Comparison of ENCODE assay signal across 29 cellular contexts in genomic region chr6:166203003-166203640, GRCh38. TPM values are rescaled to one million over a fixed set of nuclear protein-coding genes. Genes with fewer than 3 reads are reported as not detected.
DNase-seq lines count a peak whose midpoint lies in the region; ATAC-seq and TF ChIP-seq lines count a peak whose summit lies in the region.
"Had no signal": no experiment of that assay in that cellular context is flagged by ENCODE, and none has a peak within 500 bp of the region (broad histone marks: within the 10 kb centered on the region; RNA-seq: fewer than 3 reads in every experiment).

No MANE protein-coding gene starts in this region.

- H3K4me1 Mint-ChIP-seq in natural killer cell treated with Interleukin-12 subunit alpha and Interleukin-12 subunit beta and Interleukin-15 and Interleukin-18, amount 100 ng/mL, for 72 hours (ENCODE audit: low read depth in 2 of 2): no peaks in the 10 kb centered on the region

- no peaks in the 10 kb centered on the region for H3K9me3 Mint-ChIP-seq in natural killer cell treated with Interleukin-12 subunit alpha and Interleukin-12 subunit beta and Interleukin-15 and Interleukin-18, amount 100 ng/mL, for 72 hours
- H3K9me3 Mint-ChIP-seq: activated T-cell treated with anti-CD3 and anti-CD28 coated beads, Interleukin-2, amount 50 U/mL, for 4 hours; CD4-positive, CD25-positive, alpha-beta regulatory T cell; nephron; stimulated activated naive CD8-positive, alpha-beta T cell treated with anti-CD3 and anti-CD28 coated beads, Interleukin-15, amount 100 ng/mL, for 72 hours had no signal

- peaks cover 0 to 42% (median 0%) of the 10 kb centered on the region in 3 experiments for H3K27me3 ChIP-seq in neuronal stem cell (ENCODE audit: control insufficient read depth in 3 of 3, insufficient read depth in 3 of 3, low read depth in 1 of 3, low read length in 3 of 3)
- H3K27me3 ChIP-seq: breast epithelium, thyroid gland had no signal

- no peak overlapping the region for H3K14ac ChIP-seq in neuronal stem cell (ENCODE audit: low read length)

- TF ChIP-seq POLR2A in GM18505 (IDR thresholded peaks at IDR 0.05; ENCODE audit: borderline replicate concordance, extremely low read depth, insufficient read depth, insufficient read length): no peak

- H3K23ac ChIP-seq in neuronal stem cell (ENCODE audit: low read depth, low read length, poor library complexity): no peak overlapping the region

- H2AFZ ChIP-seq in neuronal stem cell (ENCODE audit: low read length): no peak overlapping the region

- H3K18ac ChIP-seq in neuronal stem cell (ENCODE audit: low read length): no peak overlapping the region

- no peaks in the 10 kb centered on the region for H3K36me3 ChIP-seq in neuronal stem cell (replicated peaks in 1 of 2; ENCODE audit: control insufficient read depth in 2 of 2, insufficient read depth in 2 of 2, low read length in 2 of 2)
- H3K36me3 ChIP-seq: breast epithelium, left lung, sigmoid colon, thyroid gland had no signal

- H3K4ac ChIP-seq in neuronal stem cell (ENCODE audit: low read length): no peak overlapping the region

- H4K8ac ChIP-seq in neuronal stem cell (ENCODE audit: low read depth, low read length): no peak overlapping the region

- no peak overlapping the region for H2BK120ac ChIP-seq in neuronal stem cell (ENCODE audit: low read depth, low read length)

- H3K4me2 ChIP-seq in neuronal stem cell (ENCODE audit: insufficient read depth, low read length, poor library complexity, severe bottlenecking): no peak overlapping the region
- H3K4me2 ChIP-seq: KMS-11 had no signal

- no peak overlapping the region for H2AK5ac ChIP-seq in neuronal stem cell (ENCODE audit: low read depth, low read length)

- no peak overlapping the region for H3K4me3 Mint-ChIP-seq in natural killer cell treated with Interleukin-12 subunit alpha and Interleukin-12 subunit beta and Interleukin-15 and Interleukin-18, amount 100 ng/mL, for 72 hours
- H3K4me3 Mint-ChIP-seq: activated CD4-positive, alpha-beta T cell treated with anti-CD3 and anti-CD28 coated beads for 36 hours; activated T-cell treated with anti-CD3 and anti-CD28 coated beads, Interleukin-2, amount 50 U/mL, for 4 hours; CD4-positive, CD25-positive, alpha-beta regulatory T cell; nephron; stimulated activated naive CD8-positive, alpha-beta T cell treated with anti-CD3 and anti-CD28 coated beads, Interleukin-15, amount 100 ng/mL, for 72 hours had no signal

- H2BK5ac ChIP-seq in neuronal stem cell (ENCODE audit: low read length): no peak overlapping the region

- peak; percentile 2 for ATAC-seq in GM18505 (IDR thresholded peaks at IDR 0.05; ENCODE audit: unreplicated experiment)
- peak; percentile 32 for ATAC-seq in HG02610 (IDR thresholded peaks at IDR 0.05; ENCODE audit: unreplicated experiment)
- ATAC-seq in natural killer cell treated with Interleukin-12 subunit alpha and Interleukin-12 subunit beta and Interleukin-15 and Interleukin-18, amount 100 ng/mL, for 72 hours: no peak
- ATAC-seq: activated CD4-positive, alpha-beta T cell treated with anti-CD3 and anti-CD28 coated beads for 36 hours; activated T-cell treated with anti-CD3 and anti-CD28 coated beads, Interleukin-2, amount 50 U/mL, for 4 hours; left lung; stimulated activated naive CD8-positive, alpha-beta T cell treated with anti-CD3 and anti-CD28 coated beads, Interleukin-15, amount 100 ng/mL, for 72 hours had no signal

- no peak overlapping the region for H2BK12ac ChIP-seq in neuronal stem cell (ENCODE audit: low read length)

- H3K27ac ChIP-seq in neuronal stem cell (replicated peaks; ENCODE audit: low read length): no peak overlapping the region
- H3K27ac ChIP-seq: breast epithelium, KMS-11, left lung, sigmoid colon, thyroid gland had no signal

- peaks cover 5 to 14% of the 10 kb centered on the region in 2 donors for H3K27me3 Mint-ChIP-seq in natural killer cell treated with Interleukin-12 subunit alpha and Interleukin-12 subunit beta and Interleukin-15 and Interleukin-18, amount 100 ng/mL, for 72 hours

- H4K91ac ChIP-seq in neuronal stem cell (ENCODE audit: low read depth, low read length, poor library complexity): no peak overlapping the region

- H3K79me1 ChIP-seq in neuronal stem cell (ENCODE audit: low read depth, low read length): no peaks in the 10 kb centered on the region

- no peaks in the 10 kb centered on the region for H3K9me3 ChIP-seq in neuronal stem cell (replicated peaks in 1 of 2; ENCODE audit: control insufficient read depth in 2 of 2, insufficient read depth in 1 of 2, low read depth in 1 of 2, low read length in 2 of 2)
- H3K9me3 ChIP-seq: breast epithelium, left lung, sigmoid colon, thyroid gland had no signal

- peak overlapping the region in 1 of 2 donors; percentile 40 for H3K4me3 ChIP-seq in neuronal stem cell (ENCODE audit: low read length in 2 of 2)
- H3K4me3 ChIP-seq: breast epithelium, left lung, sigmoid colon, thyroid gland had no signal

- WGBS in neuronal stem cell (ENCODE audit: extremely low coverage in 2 of 2, insufficient read length in 2 of 2, insufficient replicate concordance in 1 of 2), 2 donors: no CpG with 5 or more reads among the region's 9 CpGs

- peaks cover 0 to 7% of the 10 kb centered on the region in 2 donors for H3K4me1 ChIP-seq in neuronal stem cell (ENCODE audit: control insufficient read depth in 2 of 2, insufficient read depth in 1 of 2, low read depth in 1 of 2, low read length in 2 of 2)
- H3K4me1 ChIP-seq: breast epithelium, left lung, sigmoid colon had no signal

- peak overlapping the region; percentile 72 for H3K9ac ChIP-seq in neuronal stem cell (ENCODE audit: low read depth, low read length, poor library complexity)
- H3K9ac ChIP-seq: KMS-11 had no signal

- peak; percentile 40 for DNase-seq in RPMI7951 (ENCODE audit: low read depth)
- no peak for DNase-seq in neuronal stem cell (ENCODE audit: low spot score)
- DNase-seq in glomerular visceral epithelial cell (ENCODE audit: extremely low spot score): no peak
- DNase-seq in natural killer cell treated with Interleukin-12 subunit alpha and Interleukin-12 subunit beta and Interleukin-15 and Interleukin-18, amount 100 ng/mL, for 72 hours (ENCODE audit: low spot score): no peak
- DNase-seq in NCI-H345 (lab: John Stamatoyannopoulos, UW): no peak
- no peak for DNase-seq in NCI-H1694 (lab: John Stamatoyannopoulos, UW)
- DNase-seq: activated CD4-positive, alpha-beta T cell treated with anti-CD3 and anti-CD28 coated beads for 36 hours; activated naive CD4-positive, alpha-beta T cell; activated T-cell treated with anti-CD3 and anti-CD28 coated beads, Interleukin-2, amount 50 U/mL, for 4 hours; CD4-positive, CD25-positive, alpha-beta regulatory T cell; effector memory CD4-positive, alpha-beta T cell; foreskin fibroblast; left lung; NCI-H2171 treated with DMSO at 0.1 percent for 48 hours; NCI-H526; sigmoid colon; stimulated activated naive CD8-positive, alpha-beta T cell treated with anti-CD3 and anti-CD28 coated beads, Interleukin-15, amount 100 ng/mL, for 72 hours; thyroid gland had no signal

- no peak overlapping the region for H3K27ac Mint-ChIP-seq in natural killer cell treated with Interleukin-12 subunit alpha and Interleukin-12 subunit beta and Interleukin-15 and Interleukin-18, amount 100 ng/mL, for 72 hours
- H3K27ac Mint-ChIP-seq: activated CD4-positive, alpha-beta T cell treated with anti-CD3 and anti-CD28 coated beads for 36 hours; CD4-positive, CD25-positive, alpha-beta regulatory T cell; nephron; stimulated activated naive CD8-positive, alpha-beta T cell treated with anti-CD3 and anti-CD28 coated beads, Interleukin-15, amount 100 ng/mL, for 72 hours had no signal

- no peak overlapping the region for H2BK15ac ChIP-seq in neuronal stem cell (ENCODE audit: low read length)

- H3K36me3 Mint-ChIP-seq in natural killer cell treated with Interleukin-12 subunit alpha and Interleukin-12 subunit beta and Interleukin-15 and Interleukin-18, amount 100 ng/mL, for 72 hours: no peaks in the 10 kb centered on the region
- H3K36me3 Mint-ChIP-seq: CD4-positive, CD25-positive, alpha-beta regulatory T cell had no signal

RNA-seq across cellular contexts. Expression of gene TBXT, which starts 35.5 kb away (rescaled TPM):
- total RNA-seq in RPMI7951 (2014; rRNA removed; shearing (Covaris generic)): not detected in 2 replicates
- not detected for polyA plus RNA-seq in neuronal stem cell (2013, experiment 1 of 2)
- polyA plus RNA-seq in neuronal stem cell (2013, experiment 2 of 2): not detected
- total RNA-seq in natural killer cell treated with Interleukin-12 subunit alpha and Interleukin-12 subunit beta and Interleukin-15 and Interleukin-18, amount 100 ng/mL, for 72 hours: not detected
- total RNA-seq: activated CD4-positive, alpha-beta T cell treated with anti-CD3 and anti-CD28 coated beads for 36 hours; activated CD8-positive, alpha-beta memory T cell treated with anti-CD3 and anti-CD28 coated beads for 36 hours; activated T-cell treated with anti-CD3 and anti-CD28 coated beads, Interleukin-2, amount 50 U/mL, for 4 hours; breast epithelium; CD4-positive, CD25-positive, alpha-beta regulatory T cell; left lung; posterior vena cava; sigmoid colon; T-helper 1 cell treated with Interleukin-12 subunit alpha and Interleukin-12 subunit beta and Interleukin-4 antibody, amounts not matched to agents 30 ng/mL and 1 ng/mL, for 36 hours had no signal
- polyA plus RNA-seq: adipose tissue; AG04450; CD4-positive, CD25-positive, alpha-beta regulatory T cell; esophagus; sigmoid colon had no signal

Comparison
In these comparisons a context has a peak if more than half of its experiments do, and no peak if none do; other contexts are left out.
1. ATAC-seq: peak in GM18505 (single experiment) and HG02610 (single experiment); none in natural killer cell treated with Interleukin-12 subunit alpha and Interleukin-12 subunit beta and Interleukin-15 and Interleukin-18, amount 100 ng/mL, for 72 hours (0 of 2).